ENCODE assay signal across 12 cellular contexts in the genomic region with DNA sequence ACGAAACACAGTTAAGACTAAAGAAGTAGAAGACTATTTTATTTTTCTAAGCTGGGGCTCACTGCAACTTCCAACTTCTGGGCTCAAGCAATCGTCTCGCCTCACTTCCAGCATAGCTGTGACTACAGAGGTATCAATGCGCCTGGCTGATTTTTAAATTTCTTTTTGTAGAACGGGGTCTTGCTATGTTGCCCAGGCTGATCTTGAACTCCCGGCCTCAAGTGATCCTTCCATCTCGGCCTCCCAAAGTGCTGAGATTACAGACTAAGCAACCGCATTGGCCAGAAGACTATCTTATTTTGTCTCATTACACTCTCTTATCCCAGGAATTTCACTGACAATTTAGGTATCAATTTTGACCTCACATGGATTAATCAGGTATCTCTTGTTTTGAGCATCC. TPM values are rescaled to one million over a fixed set of nuclear protein-coding genes. Genes with fewer than 3 reads are reported as not detected.
DNase-seq lines count a peak whose midpoint lies in the region; ATAC-seq and TF ChIP-seq lines count a peak whose summit lies in the region.
"Had no signal": no experiment of that assay in that cellular context is flagged by ENCODE, and none has a peak within 500 bp of the region (broad histone marks: within the 10 kb centered on the region; RNA-seq: fewer than 3 reads in every experiment).

No MANE protein-coding gene starts in this region.

- TF ChIP-seq CTCF in heart right ventricle (IDR thresholded peaks at IDR 0.05) (no peak), left lung (IDR thresholded peaks at IDR 0.05) (no peak), upper lobe of right lung (IDR thresholded peaks at IDR 0.05) (no peak)

- H3K4me1 ChIP-seq in heart right ventricle (peaks cover 5 to 62% (median 38%) of the 10 kb centered on the region in 9 donors), adipocyte (ENCODE audit: control insufficient read depth, insufficient read depth, low read length) (peaks cover 11% of the 10 kb centered on the region), left lung (peaks cover 0 to 52% of the 10 kb centered on the region in 2 donors), upper lobe of right lung (peaks cover 16% of the 10 kb centered on the region)

- ATAC-seq in heart right ventricle (no peak), Right ventricle myocardium superior (ENCODE audit: poor library complexity) (no peak), left lung (no peak), upper lobe of right lung (no peak), HG03571 (IDR thresholded peaks at IDR 0.05; ENCODE audit: unreplicated experiment) (no peak)

- H3K4me3 ChIP-seq in heart right ventricle = peak overlapping the region in 9 of 10 donors; percentile 65 to 94 (median 85)
- H3K4me3 ChIP-seq in adipocyte (ENCODE audit: low read length) = peak overlapping the region; percentile 99
- H3K4me3 ChIP-seq in left lung = peak overlapping the region; percentile 78 to 87
- peak overlapping the region; percentile 81 for H3K4me3 ChIP-seq in upper lobe of right lung

- 93 to 96% methylated on average over 8 of the region's 8 CpGs for whole genome bisulfite sequencing in heart right ventricle, 2 donors

- intact Hi-C loops in heart right ventricle (cut with DNase I) = loop anchor here in 5 of 10 donors (2.0 to 10.0 kb wide), 4 partner anchors 54 to 331 kb away; a partner anchor contains a TSS
- intact Hi-C loops in Right ventricle myocardium superior (cut with DNase I) = no loop called here
- intact Hi-C loops in left lung (cut with DNase I) = loop anchor here in 1 of 2 donors (10.0 kb wide), 1 partner anchor 52 kb away; a partner anchor contains a TSS
- intact Hi-C loops in upper lobe of right lung (cut with DNase I) = no loop called here

- DNase-seq in heart right ventricle = no peak
- DNase-seq in Right ventricle myocardium superior = no peak
- no peak for DNase-seq in adipocyte (ENCODE audit: low read depth)
- no peak for DNase-seq in left lung
- no peak for DNase-seq in upper lobe of right lung
- DNase-seq in NCI-H1105 (lab: John Stamatoyannopoulos, UW) = no peak
- DNase-seq in SW 1271 (lab: John Stamatoyannopoulos, UW) = no peak
- DNase-seq: activated effector memory CD4-positive, alpha-beta T cell treated with anti-CD3 and anti-CD28 coated beads, Interleukin-2, amount 50 U/mL, for 16 hours; DMS153; NCI-H1436 treated with DMSO at 0.1 percent for 48 hours; stimulated activated naive CD4-positive, alpha-beta T cell treated with Interleukin-2 at 50 U/mL for 16 hours had no signal

- H3K27ac ChIP-seq in heart right ventricle (peak overlapping the region in 1 of 10 donors; percentile 93), left lung (no peak overlapping the region), upper lobe of right lung (no peak overlapping the region)

- H3K9ac ChIP-seq in adipocyte (ENCODE audit: low read length) = peak overlapping the region; percentile 97

- no peaks in the 10 kb centered on the region for H3K9me3 ChIP-seq in heart right ventricle
- H3K9me3 ChIP-seq in adipocyte (ENCODE audit: control insufficient read depth, low read length) = no peaks in the 10 kb centered on the region
- no peaks in the 10 kb centered on the region for H3K9me3 ChIP-seq in left lung
- H3K9me3 ChIP-seq in upper lobe of right lung = no peaks in the 10 kb centered on the region

- H3K27me3 ChIP-seq in heart right ventricle = no peaks in the 10 kb centered on the region
- no peaks in the 10 kb centered on the region for H3K27me3 ChIP-seq in adipocyte (replicated peaks; ENCODE audit: control insufficient read depth, insufficient read depth, low read length)
- no peaks in the 10 kb centered on the region for H3K27me3 ChIP-seq in left lung
- H3K27me3 ChIP-seq in upper lobe of right lung = no peaks in the 10 kb centered on the region

- H3K36me3 ChIP-seq in heart right ventricle (peaks cover 0 to 32% (median 5%) of the 10 kb centered on the region in 9 donors), adipocyte (ENCODE audit: control insufficient read depth, insufficient read depth, low read length, severe bottlenecking) (peaks cover 6% of the 10 kb centered on the region), left lung (peaks cover 0 to 8% of the 10 kb centered on the region in 2 donors), upper lobe of right lung (peaks cover 10% of the 10 kb centered on the region)

RNA-seq across cellular contexts. Expression of a gene that starts 1.2 kb away (rescaled TPM):
- total RNA-seq in heart right ventricle (10 to 100 TPM; 31.2 to 37.4 (median 35.5) TPM), Right ventricle myocardium superior (31.4 TPM), left lung (10 to 100 TPM; 41.9 to 47.4 TPM), upper lobe of right lung (43.5 TPM)
- polyA plus RNA-seq in heart right ventricle = 10 to 100 TPM; 29.0 to 29.4 TPM

RNA-seq across cellular contexts. Expression of a gene that starts 53.4 kb away (rescaled TPM):
- total RNA-seq in heart right ventricle (10 to 100 TPM; 11.7 to 25.9 (median 20.8) TPM), Right ventricle myocardium superior (18.3 TPM), left lung (10 to 100 TPM; 44.7 to 60.3 TPM), upper lobe of right lung (61.7 TPM)
- 1 to 10 TPM; 4.7 to 8.5 TPM for polyA plus RNA-seq in heart right ventricle

RNA-seq across cellular contexts. Expression of a gene that starts 57.0 kb away (rescaled TPM):
- total RNA-seq in heart right ventricle = 100 to 1,000 TPM in 1 of 10 donors, 10 to 100 TPM in 9; 37.1 to 106 (median 49.4) TPM
- polyA plus RNA-seq in heart right ventricle = 100 to 1,000 TPM in 1 of 2 donors, 10 to 100 TPM in 1; 34.8 to 211 TPM
- 80.4 TPM for total RNA-seq in Right ventricle myocardium superior
- total RNA-seq in left lung = 100 to 1,000 TPM; 151 to 200 TPM
- total RNA-seq in upper lobe of right lung = 132 TPM
